In the genomic region with DNA sequence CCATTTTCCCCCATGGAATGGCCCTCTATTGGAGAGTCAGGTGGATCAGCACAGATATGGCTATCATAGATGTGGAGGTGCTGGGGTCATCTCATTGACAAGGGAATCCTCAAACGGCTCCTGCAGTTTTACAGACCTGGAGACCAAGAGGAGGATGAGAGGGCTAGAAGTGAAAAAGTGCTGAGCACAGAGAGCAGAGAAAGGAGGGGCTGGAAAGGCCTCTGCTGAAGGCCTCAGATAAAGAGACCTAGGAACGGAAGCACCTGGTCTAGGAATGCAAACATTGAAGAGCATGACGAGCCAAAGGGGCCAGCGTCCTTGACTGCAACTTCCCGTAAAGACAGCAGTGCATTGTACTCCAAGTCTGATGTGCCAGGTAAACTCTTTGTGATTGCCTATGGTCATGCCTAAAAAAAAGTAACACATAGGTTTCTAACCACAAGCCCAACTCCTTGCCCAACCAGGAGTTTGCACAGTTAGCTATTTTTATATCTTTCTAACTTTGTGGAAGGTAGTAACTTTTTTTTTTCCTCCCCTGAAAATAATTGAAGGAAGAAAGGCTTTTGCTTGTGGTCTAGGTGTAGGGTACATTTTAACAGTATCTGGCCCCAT, we compare ENCODE assay signal across 10 cellular contexts. TPM values are rescaled to one million over a fixed set of nuclear protein-coding genes. Genes with fewer than 3 reads are reported as not detected.
DNase-seq lines count a peak whose midpoint lies in the region; ATAC-seq and TF ChIP-seq lines count a peak whose summit lies in the region.
"Had no signal": no experiment of that assay in that cellular context is flagged by ENCODE, and none has a peak within 500 bp of the region (broad histone marks: within the 10 kb centered on the region; RNA-seq: fewer than 3 reads in every experiment).

No MANE protein-coding gene starts in this region.

- H3K27ac ChIP-seq in left ventricle myocardium inferior (replicated peaks): no peak overlapping the region
- peak overlapping the region in 2 of 4 donors; percentile 40 to 71 for H3K27ac ChIP-seq in body of pancreas
- H3K27ac ChIP-seq in upper lobe of right lung: no peak overlapping the region
- H3K27ac ChIP-seq: GM23248 had no signal

- 8 to 19% methylated on average over 5 of the region's 5 CpGs for WGBS in body of pancreas, 2 donors

- H3K9me3 ChIP-seq in left ventricle myocardium inferior (replicated peaks) (no peaks in the 10 kb centered on the region), body of pancreas (no peaks in the 10 kb centered on the region), upper lobe of right lung (no peaks in the 10 kb centered on the region)

- H3K4me1 ChIP-seq in left ventricle myocardium inferior (peaks cover 5% of the 10 kb centered on the region), body of pancreas (peaks cover 32% of the 10 kb centered on the region), upper lobe of right lung (peaks cover 10% of the 10 kb centered on the region)

- H3K36me3 ChIP-seq in left ventricle myocardium inferior: peaks cover 6% of the 10 kb centered on the region
- H3K36me3 ChIP-seq in body of pancreas (replicated peaks in 1 of 2; ENCODE audit: insufficient read depth in 1 of 2, low read depth in 2 of 2): no peaks in the 10 kb centered on the region
- H3K36me3 ChIP-seq in upper lobe of right lung: no peaks in the 10 kb centered on the region

- ATAC-seq in Right ventricle myocardium inferior: no peak
- peak; percentile 79 for ATAC-seq in HG03432 (IDR thresholded peaks at IDR 0.05; ENCODE audit: unreplicated experiment)
- ATAC-seq in body of pancreas: peak; percentile 92
- peak; percentile 66 for ATAC-seq in upper lobe of right lung
- ATAC-seq in HG03565 (IDR thresholded peaks at IDR 0.05; ENCODE audit: unreplicated experiment): no peak

- TF ChIP-seq CTCF in left ventricle myocardium inferior (IDR thresholded peaks at IDR 0.05; ENCODE audit: borderline replicate concordance) (no peak), body of pancreas (IDR thresholded peaks at IDR 0.05) (no peak), upper lobe of right lung (IDR thresholded peaks at IDR 0.05) (no peak)

- TF ChIP-seq POLR2A in body of pancreas (IDR thresholded peaks at IDR 0.05): no peak

- intact Hi-C loops in Right ventricle myocardium inferior (cut with DNase I): no loop called here
- intact Hi-C loops in left ventricle myocardium inferior (cut with micrococcal nuclease): no loop called here
- intact Hi-C loops in body of pancreas (cut with DNase I): no loop called here
- intact Hi-C loops in upper lobe of right lung (cut with DNase I): no loop called here

- no peak overlapping the region for H3K4me3 ChIP-seq in left ventricle myocardium inferior
- no peak overlapping the region for H3K4me3 ChIP-seq in body of pancreas
- H3K4me3 ChIP-seq in upper lobe of right lung: no peak overlapping the region
- H3K4me3 ChIP-seq: GM23248 had no signal

- DNase-seq in Right ventricle myocardium inferior (ENCODE audit: missing footprints): peak; percentile 50
- DNase-seq in left ventricle myocardium inferior: no peak
- DNase-seq in body of pancreas: peak; percentile 67 to 84 (median 82)
- DNase-seq in upper lobe of right lung: no peak
- DNase-seq in activated effector memory CD4-positive, alpha-beta T cell treated with anti-CD3 and anti-CD28 coated beads, Interleukin-2, amount 50 U/mL, for 16 hours: no peak
- DNase-seq in iPS-NIHi7 (ENCODE audit: extremely low spot score): no peak
- DNase-seq: activated naive CD4-positive, alpha-beta T cell; GM23248 had no signal

- H3K27me3 ChIP-seq in left ventricle myocardium inferior (ENCODE audit: low read depth) (no peaks in the 10 kb centered on the region), body of pancreas (no peaks in the 10 kb centered on the region), upper lobe of right lung (no peaks in the 10 kb centered on the region)

RNA-seq across cellular contexts. Expression of gene RSPH4A, which starts 15.2 kb away (rescaled TPM):
- total RNA-seq in Right ventricle myocardium inferior (not detected), left ventricle myocardium inferior (not detected), body of pancreas (1 to 10 TPM in 1 of 2 donors, not detected in 1; 2.6 TPM), upper lobe of right lung (0.72 TPM)
- total RNA-seq: GM23248 had no signal

RNA-seq across cellular contexts. Expression of gene ZUP1, which starts 37.1 kb away (rescaled TPM):
- total RNA-seq in Right ventricle myocardium inferior: 3.8 TPM
- 3.1 TPM for total RNA-seq in left ventricle myocardium inferior
- total RNA-seq in body of pancreas: 1 to 10 TPM; 3.3 to 7.5 TPM
- total RNA-seq in upper lobe of right lung: 11.0 TPM

RNA-seq across cellular contexts. Expression of gene KPNA5, which starts 49.5 kb away (rescaled TPM):
- 7.3 TPM for total RNA-seq in Right ventricle myocardium inferior
- 7.8 TPM for total RNA-seq in left ventricle myocardium inferior
- 1 to 10 TPM; 3.1 to 3.3 TPM for total RNA-seq in body of pancreas
- 18.1 TPM for total RNA-seq in upper lobe of right lung

Comparison
In these comparisons a context has a peak if more than half of its experiments do, and no peak if none do; other contexts are left out.
1. DNase-seq: peak in Right ventricle myocardium inferior (single experiment) and body of pancreas (4 of 4); none in left ventricle myocardium inferior (single experiment), upper lobe of right lung (single experiment), activated effector memory CD4-positive, alpha-beta T cell treated with anti-CD3 and anti-CD28 coated beads, Interleukin-2, amount 50 U/mL, for 16 hours (single experiment) and iPS-NIHi7 (single experiment).
2. ATAC-seq: peak in HG03432 (single experiment), body of pancreas (single experiment) and upper lobe of right lung (single experiment); none in Right ventricle myocardium inferior (single experiment) and HG03565 (single experiment).